ENCODE assay signal across 1 cellular context in the genomic region with DNA sequence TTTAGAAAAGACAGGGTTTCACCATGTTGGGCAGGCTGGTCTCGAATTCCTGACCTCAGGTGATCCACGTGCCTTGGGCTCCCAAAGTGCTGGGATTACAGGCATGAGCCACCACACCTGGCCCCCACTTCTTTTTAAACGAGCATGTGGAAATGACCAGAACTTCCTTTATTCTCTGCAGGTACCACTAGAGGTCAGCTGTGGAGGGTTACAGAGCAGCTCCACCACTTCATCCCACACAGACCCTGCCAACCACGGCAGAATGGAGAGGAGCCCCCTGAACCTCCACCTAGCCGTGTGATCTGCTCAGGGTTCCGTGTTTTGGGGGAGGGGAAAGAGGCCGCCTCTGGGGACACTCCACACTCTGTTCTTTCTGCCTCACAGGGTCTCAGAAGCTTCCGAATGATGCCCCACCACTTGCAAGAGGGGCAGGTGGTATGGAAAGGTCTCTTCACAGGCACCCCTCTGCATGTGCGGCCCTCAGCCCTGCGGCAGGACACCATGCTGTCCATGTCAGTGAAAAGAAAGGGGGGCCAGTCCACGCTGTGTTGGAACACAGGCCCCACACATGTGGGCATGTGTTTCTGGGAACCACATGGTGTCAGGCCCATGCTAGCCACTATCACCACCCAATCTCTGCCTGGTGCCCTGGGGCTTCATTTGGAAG.
TF ChIP-seq lines count a peak whose summit lies in the region.

No MANE protein-coding gene starts in this region.

TF ChIP-seq in H1, 55 proteins besides CTCF, POLR2A, EP300 and RAD21:
- TF ChIP-seq TCF12 (IDR thresholded peaks at IDR 0.05; ENCODE audit: low read depth, low read length) (no peak), KDM5A (IDR thresholded peaks at IDR 0.05; ENCODE audit: low read length) (no peak)
- TF ChIP-seq, protein P1, sequence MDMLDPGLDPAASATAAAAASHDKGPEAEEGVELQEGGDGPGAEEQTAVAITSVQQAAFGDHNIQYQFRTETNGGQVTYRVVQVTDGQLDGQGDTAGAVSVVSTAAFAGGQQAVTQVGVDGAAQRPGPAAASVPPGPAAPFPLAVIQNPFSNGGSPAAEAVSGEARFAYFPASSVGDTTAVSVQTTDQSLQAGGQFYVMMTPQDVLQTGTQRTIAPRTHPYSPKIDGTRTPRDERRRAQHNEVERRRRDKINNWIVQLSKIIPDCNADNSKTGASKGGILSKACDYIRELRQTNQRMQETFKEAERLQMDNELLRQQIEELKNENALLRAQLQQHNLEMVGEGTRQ (IDR thresholded peaks at IDR 0.05; ENCODE audit: low read length), result no peak
- TF ChIP-seq, protein P2, sequence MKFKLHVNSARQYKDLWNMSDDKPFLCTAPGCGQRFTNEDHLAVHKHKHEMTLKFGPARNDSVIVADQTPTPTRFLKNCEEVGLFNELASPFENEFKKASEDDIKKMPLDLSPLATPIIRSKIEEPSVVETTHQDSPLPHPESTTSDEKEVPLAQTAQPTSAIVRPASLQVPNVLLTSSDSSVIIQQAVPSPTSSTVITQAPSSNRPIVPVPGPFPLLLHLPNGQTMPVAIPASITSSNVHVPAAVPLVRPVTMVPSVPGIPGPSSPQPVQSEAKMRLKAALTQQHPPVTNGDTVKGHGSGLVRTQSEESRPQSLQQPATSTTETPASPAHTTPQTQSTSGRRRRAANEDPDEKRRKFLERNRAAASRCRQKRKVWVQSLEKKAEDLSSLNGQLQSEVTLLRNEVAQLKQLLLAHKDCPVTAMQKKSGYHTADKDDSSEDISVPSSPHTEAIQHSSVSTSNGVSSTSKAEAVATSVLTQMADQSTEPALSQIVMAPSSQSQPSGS (IDR thresholded peaks at IDR 0.05; ENCODE audit: low read length), result no peak
